30 cellular contexts compared by ENCODE assay signal in genomic region chr12:5977556-5977955, GRCh38. TPM values are rescaled to one million over a fixed set of nuclear protein-coding genes. Genes with fewer than 3 reads are reported as not detected.
"Had no signal": no experiment of that assay in that cellular context is flagged by ENCODE, and none has a peak within 500 bp of the region (broad histone marks: within the 10 kb centered on the region; RNA-seq: fewer than 3 reads in every experiment).

No MANE protein-coding gene starts in this region.

- DNase-seq: activated CD4-positive, alpha-beta memory T cell treated with anti-CD3 and anti-CD28 coated beads for 36 hours; activated CD4-positive, alpha-beta T cell treated with anti-CD3 and anti-CD28 coated beads for 36 hours; activated CD4-positive, CD25-positive, alpha-beta regulatory T cell; activated CD4-positive, CD25-positive, alpha-beta regulatory T cell treated with anti-CD3 and anti-CD28 coated beads, Interleukin-2, amount 50 U/mL, for 72 hours; activated CD8-positive, alpha-beta memory T cell treated with anti-CD3 and anti-CD28 coated beads for 24 hours; activated gamma-delta T cell; activated naive CD4-positive, alpha-beta T cell; activated naive CD4-positive, alpha-beta T cell treated with anti-CD3 and anti-CD28 coated beads, Interleukin-2, amount 50 U/mL, for 16 hours; activated T-cell treated with anti-CD3 and anti-CD28 coated beads, Interleukin-2, amount 50 U/mL, for 1 hour; activated T-cell treated with anti-CD3 and anti-CD28 coated beads, Interleukin-2, amount 50 U/mL, for 48 hours; amniotic stem cell; anterior cingulate cortex; brain microvascular endothelial cell; dorsolateral prefrontal cortex; effector memory CD4-positive, alpha-beta T cell; erythroblast; foreskin keratinocyte; gastrocnemius medialis; glutamatergic neuron; heart left ventricle; hypothalamus; T-helper 2 cell had no signal

- H3K9me3 ChIP-seq: esophagus muscularis mucosa, gastrocnemius medialis, heart left ventricle had no signal

- H3K36me3 Mint-ChIP-seq: activated CD4-positive, alpha-beta memory T cell treated with anti-CD3 and anti-CD28 coated beads for 36 hours; activated naive CD8-positive, alpha-beta T cell had no signal

- H3K27ac Mint-ChIP-seq: activated CD4-positive, alpha-beta memory T cell treated with anti-CD3 and anti-CD28 coated beads for 36 hours; activated CD4-positive, alpha-beta T cell treated with anti-CD3 and anti-CD28 coated beads for 36 hours; activated CD4-positive, alpha-beta T cell treated with anti-CD3 and anti-CD28 coated beads, Interleukin-2, amount 10 ng/mL, durations not matched to agents 24 days and 14 days; activated naive CD8-positive, alpha-beta T cell; activated T-helper 1 cell treated with anti-CD3 and anti-CD28 coated beads, Interleukin-12 subunit alpha, Interleukin-12 subunit beta, Interleukin-2, Interleukin-4 antibody, amounts not matched to agents 30 ng/mL and 10 ng/mL and 1 ng/mL, durations not matched to agents 14 hours and 24 hours and 36 hours; dendritic cell treated with granulocyte-macrophage colony-stimulating factor and Interleukin-4, amounts not matched to agents 40 ng/mL and 50 ng/mL, for 4 days had no signal

- H3K4me1 Mint-ChIP-seq: activated CD4-positive, alpha-beta T cell treated with anti-CD3 and anti-CD28 coated beads for 36 hours; activated CD4-positive, alpha-beta T cell treated with anti-CD3 and anti-CD28 coated beads, Interleukin-2, amount 10 ng/mL, durations not matched to agents 24 days and 14 days; central memory CD8-positive, alpha-beta T cell had no signal

- H3K4me3 Mint-ChIP-seq: activated CD4-positive, alpha-beta memory T cell treated with anti-CD3 and anti-CD28 coated beads for 36 hours; activated CD4-positive, alpha-beta T cell treated with anti-CD3 and anti-CD28 coated beads for 36 hours; activated CD4-positive, alpha-beta T cell treated with anti-CD3 and anti-CD28 coated beads, Interleukin-2, amount 10 ng/mL, durations not matched to agents 24 days and 14 days; activated naive CD8-positive, alpha-beta T cell; activated T-helper 1 cell treated with anti-CD3 and anti-CD28 coated beads, Interleukin-12 subunit alpha, Interleukin-12 subunit beta, Interleukin-2, Interleukin-4 antibody, amounts not matched to agents 30 ng/mL and 10 ng/mL and 1 ng/mL, durations not matched to agents 14 hours and 24 hours and 36 hours; central memory CD8-positive, alpha-beta T cell; dendritic cell treated with granulocyte-macrophage colony-stimulating factor and Interleukin-4, amounts not matched to agents 40 ng/mL and 50 ng/mL, for 4 days had no signal

- H3K9me3 Mint-ChIP-seq: activated CD4-positive, alpha-beta memory T cell treated with anti-CD3 and anti-CD28 coated beads for 36 hours; activated CD4-positive, alpha-beta T cell treated with anti-CD3 and anti-CD28 coated beads, Interleukin-2, amount 10 ng/mL, durations not matched to agents 24 days and 14 days; activated T-helper 1 cell treated with anti-CD3 and anti-CD28 coated beads, Interleukin-12 subunit alpha, Interleukin-12 subunit beta, Interleukin-2, Interleukin-4 antibody, amounts not matched to agents 30 ng/mL and 10 ng/mL and 1 ng/mL, durations not matched to agents 14 hours and 24 hours and 36 hours; central memory CD8-positive, alpha-beta T cell; dendritic cell treated with granulocyte-macrophage colony-stimulating factor and Interleukin-4, amounts not matched to agents 40 ng/mL and 50 ng/mL, for 4 days had no signal

- H3K36me3 ChIP-seq: brain microvascular endothelial cell had no signal

- H3K4me1 ChIP-seq: foreskin keratinocyte, gastrocnemius medialis had no signal

- H3K27me3 ChIP-seq: brain microvascular endothelial cell, esophagus muscularis mucosa, gastrocnemius medialis had no signal

- H3K4me3 ChIP-seq: coronary artery, dorsolateral prefrontal cortex, esophagus muscularis mucosa, gastrocnemius medialis, heart left ventricle had no signal

- H3K27ac ChIP-seq: brain microvascular endothelial cell, coronary artery, dorsolateral prefrontal cortex, esophagus muscularis mucosa, foreskin keratinocyte, gastrocnemius medialis, heart left ventricle had no signal

RNA-seq across cellular contexts. Expression of gene ANO2, which starts 32.5 kb away (rescaled TPM):
- total RNA-seq: activated CD4-positive, alpha-beta memory T cell treated with anti-CD3 and anti-CD28 coated beads for 36 hours; activated CD4-positive, alpha-beta T cell treated with anti-CD3 and anti-CD28 coated beads for 36 hours; activated CD4-positive, alpha-beta T cell treated with anti-CD3 and anti-CD28 coated beads, Interleukin-2, amount 10 ng/mL, durations not matched to agents 24 days and 14 days; activated T-helper 1 cell treated with anti-CD3 and anti-CD28 coated beads, Interleukin-12 subunit alpha, Interleukin-12 subunit beta, Interleukin-2, Interleukin-4 antibody, amounts not matched to agents 30 ng/mL and 10 ng/mL and 1 ng/mL, durations not matched to agents 14 hours and 24 hours and 36 hours; bronchial epithelial cell; foreskin keratinocyte had no signal
